ENCODE assay signal across 32 cellular contexts in the genomic region with DNA sequence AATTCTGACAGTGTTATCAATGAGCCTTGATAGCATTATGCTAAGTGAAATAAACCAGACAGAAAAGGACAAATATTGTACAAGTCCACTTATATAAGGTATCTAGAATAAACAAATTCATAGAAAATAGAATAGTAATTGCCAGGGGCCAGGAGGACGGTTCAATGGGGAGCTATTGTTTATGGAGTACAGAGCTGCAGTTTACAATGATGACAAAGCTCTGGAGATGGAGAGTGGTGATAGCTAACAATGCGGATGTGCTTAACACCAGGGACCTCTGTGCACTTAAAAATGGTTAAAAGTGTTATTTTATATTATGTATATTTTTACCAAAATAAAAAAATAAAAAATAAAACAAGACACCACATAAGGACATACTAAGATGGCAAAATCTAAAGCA.
"Had no signal": no experiment of that assay in that cellular context is flagged by ENCODE, and none has a peak within 500 bp of the region (broad histone marks: within the 10 kb centered on the region; RNA-seq: fewer than 3 reads in every experiment).

No MANE protein-coding gene starts in this region.

- FAIRE-seq: bronchial epithelial cell had no signal

- H3K36me3 ChIP-seq: adrenal gland, ascending aorta, brain microvascular endothelial cell, breast epithelium, cardiac muscle cell had no signal

- DNase-seq: activated effector memory CD4-positive, alpha-beta T cell treated with anti-CD3 and anti-CD28 coated beads, Interleukin-2, amount 50 U/mL, for 16 hours; activated effector memory CD4-positive, alpha-beta T cell treated with Interleukin-2 at 50 U/mL for 16 hours; activated gamma-delta T cell; activated gamma-delta T cell treated with Interleukin-2 at 50 U/mL for 16 hours; activated naive CD4-positive, alpha-beta T cell; activated naive CD4-positive, alpha-beta T cell treated with anti-CD3 and anti-CD28 coated beads for 36 hours; activated naive CD4-positive, alpha-beta T cell treated with anti-CD3 and anti-CD28 coated beads, Interleukin-2, amount 10 ng/mL, durations not matched to agents 7 days and 5 days; activated naive CD4-positive, alpha-beta T cell treated with anti-CD3 and anti-CD28 coated beads, Interleukin-2, amount 50 U/mL, for 16 hours; activated naive CD4-positive, alpha-beta T cell treated with Interleukin-2 at 50 U/mL for 16 hours; activated naive CD8-positive, alpha-beta T cell treated with anti-CD3 and anti-CD28 coated beads for 36 hours; activated naive CD8-positive, alpha-beta T cell treated with anti-CD3 and anti-CD28 coated beads, Interleukin-2, amount 10 ng/mL, durations not matched to agents 7 days and 5 days; activated naive CD8-positive, alpha-beta T cell treated with anti-CD3 and anti-CD28 coated beads, Interleukin-2, amount 50 U/mL, for 24 hours; activated T-cell treated with anti-CD3 and anti-CD28 coated beads, Interleukin-2, amount 50 U/mL, for 24 hours; activated T-cell treated with anti-CD3 and anti-CD28 coated beads, Interleukin-2, amount 50 U/mL, for 4 hours; activated T-cell treated with anti-CD3 and anti-CD28 coated beads, Interleukin-2, amount 50 U/mL, for 48 hours; activated T-cell treated with anti-CD3 and anti-CD28 coated beads, Interleukin-2, amount 50 U/mL, for 72 hours; adrenal gland; amniotic stem cell; amygdala; anterior cingulate cortex; aorta; body of pancreas; brain microvascular endothelial cell; caudate nucleus; central memory CD4-positive, alpha-beta T cell; cerebellar nuclear complex had no signal

- ATAC-seq: activated naive CD4-positive, alpha-beta T cell treated with anti-CD3 and anti-CD28 coated beads, Interleukin-2, amount 50 U/mL, for 72 hours; activated naive CD8-positive, alpha-beta T cell treated with anti-CD3 and anti-CD28 coated beads, Interleukin-2, amount 50 U/mL, for 24 hours; activated T-cell treated with anti-CD3 and anti-CD28 coated beads, Interleukin-2, amount 50 U/mL, for 4 hours; activated T-cell treated with anti-CD3 and anti-CD28 coated beads, Interleukin-2, amount 50 U/mL, for 72 hours; activated T-helper 17 cell treated with anti-CD3 and anti-CD28 coated beads, Interleukin-2, amount 50 U/mL, for 72 hours; body of pancreas had no signal

- H3K27ac ChIP-seq: adrenal gland, ascending aorta, body of pancreas, brain microvascular endothelial cell, breast epithelium, cardiac muscle cell had no signal

- H3K4me1 ChIP-seq: adrenal gland, ascending aorta, body of pancreas, breast epithelium had no signal

- H3K27me3 ChIP-seq: adrenal gland, ascending aorta, body of pancreas, brain microvascular endothelial cell, breast epithelium, cardiac muscle cell had no signal

- H3K9me3 ChIP-seq: adrenal gland, ascending aorta, body of pancreas, breast epithelium had no signal

- H3K4me3 ChIP-seq: adrenal gland, ascending aorta, body of pancreas, breast epithelium, cardiac muscle cell had no signal
